11 cellular contexts compared by ENCODE assay signal in genomic region chr13:46392967-46393366, GRCh38. TPM values are rescaled to one million over a fixed set of nuclear protein-coding genes. Genes with fewer than 3 reads are reported as not detected.
DNase-seq lines count a peak whose midpoint lies in the region; ATAC-seq lines count a peak whose summit lies in the region.
"Had no signal": no experiment of that assay in that cellular context is flagged by ENCODE, and none has a peak within 500 bp of the region (broad histone marks: within the 10 kb centered on the region; RNA-seq: fewer than 3 reads in every experiment).

No MANE protein-coding gene starts in this region.

- ATAC-seq in GM18502 (IDR thresholded peaks at IDR 0.05; ENCODE audit: poor library complexity, unreplicated experiment) (peak; percentile 64), HG02678 (IDR thresholded peaks at IDR 0.05; ENCODE audit: unreplicated experiment) (peak; percentile 48), T-cell (replicated peaks in 1 of 4) (no peak)

- H3K9me3 Mint-ChIP-seq in T-cell, result no peaks in the 10 kb centered on the region

- H3K4me3 Mint-ChIP-seq in T-cell, result no peak overlapping the region

- CTCF ChIA-PET in T-cell (lab: Charles Lee), result no interaction called here

- no peaks in the 10 kb centered on the region for H3K36me3 Mint-ChIP-seq in T-cell

- DNase-seq in NCI-H187 treated with DMSO at 0.1 percent for 48 hours (lab: John Stamatoyannopoulos, UW) (peak; percentile 79), renal cortical epithelial cell (ENCODE audit: low read depth) (peak; percentile 90), T-cell (no peak), OCI-M2 (lab: John Stamatoyannopoulos, UW; ENCODE audit: unreplicated experiment) (no peak), NOMO-1 treated with dmso at 0.1 percent for 144 hours (lab: John Stamatoyannopoulos, UW; ENCODE audit: unreplicated experiment) (no peak)
- DNase-seq: activated CD4-positive, alpha-beta T cell treated with anti-CD3 and anti-CD28 coated beads for 4 hours; NCI-H774; stimulated activated CD4-positive, alpha-beta T cell treated with anti-CD3 and anti-CD28 coated beads, Interleukin-2, amount 100 ng/mL, for 24 hours had no signal

- H3K4me1 Mint-ChIP-seq in T-cell, result peaks cover 18 to 24% (median 19%) of the 10 kb centered on the region in 3 donors

- POLR2A ChIA-PET in T-cell (lab: Charles Lee), result no interaction called here

- no peak overlapping the region for H3K27ac Mint-ChIP-seq in T-cell

- peaks cover 0 to 7% of the 10 kb centered on the region in 2 donors for H3K27me3 Mint-ChIP-seq in T-cell

RNA-seq across cellular contexts. Expression of gene RUBCNL, which starts 5.9 kb away (rescaled TPM):
- total RNA-seq in renal cortical epithelial cell (0.10 and 0.52 TPM in 2 replicates), T-cell (10 to 100 TPM in 1 of 5 donors, 1 to 10 TPM in 4; 1.4 to 11.7 (median 2.2) TPM)
- total RNA-seq: pulmonary artery endothelial cell had no signal

Comparison
In these comparisons a context has a peak if more than half of its experiments do, and no peak if none do; other contexts are left out.
1. ATAC-seq: peak in GM18502 (single experiment) and HG02678 (single experiment); none in T-cell (0 of 4).
2. DNase-seq: peak in NCI-H187 treated with DMSO at 0.1 percent for 48 hours (single experiment) and renal cortical epithelial cell (single experiment); none in T-cell (0 of 34), OCI-M2 (single experiment) and NOMO-1 treated with dmso at 0.1 percent for 144 hours (single experiment).